Comparison of ENCODE assay signal across 23 cellular contexts in genomic region chr3:113353678-113354077, GRCh38.
DNase-seq lines count a peak whose midpoint lies in the region; FAIRE-seq and TF ChIP-seq lines count a peak whose summit lies in the region.
"Had no signal": no experiment of that assay in that cellular context is flagged by ENCODE, and none has a peak within 500 bp of the region (broad histone marks: within the 10 kb centered on the region; RNA-seq: fewer than 3 reads in every experiment).

No MANE protein-coding gene starts in this region.

- peak; percentile 6 for FAIRE-seq in H54 (lab: Jason Lieb, UNC)
- FAIRE-seq: A204.1, GM12878, GM19239 had no signal

- H3K36me3 Mint-ChIP-seq in mesothelial cell of epicardium (peaks cover 2% of the 10 kb centered on the region), progenitor cell of endocrine pancreas (ENCODE audit: insufficient read depth) (peaks cover 2% of the 10 kb centered on the region)
- no peaks in the 10 kb centered on the region for H3K36me3 Mint-ChIP-seq in activated CD4-positive, alpha-beta memory T cell treated with anti-CD3 and anti-CD28 coated beads, Interleukin-2, amount 10 ng/mL, durations not matched to agents 7 days and 5 days (ENCODE audit: low read depth)
- H3K36me3 Mint-ChIP-seq: CD14-positive monocyte had no signal

- no peak for DNase-seq in H54 (ENCODE audit: insufficient read length, low spot score)
- DNase-seq in mesothelial cell of epicardium (ENCODE audit: low spot score in 2 of 2, unreplicated experiment in 2 of 2): no peak
- DNase-seq in progenitor cell of endocrine pancreas (ENCODE audit: low spot score, unreplicated experiment): no peak
- no peak for DNase-seq in suprapubic skin (ENCODE audit: low spot score in 2 of 2)
- no peak for DNase-seq in activated CD4-positive, alpha-beta memory T cell treated with anti-CD3 and anti-CD28 coated beads, Interleukin-2, amount 10 ng/mL, durations not matched to agents 7 days and 5 days
- DNase-seq: 8988T; ACHN; BE2C; C1 segment of cervical spinal cord; CD4-positive, CD25-positive, alpha-beta regulatory T cell; CD8-positive, alpha-beta memory T cell; COR-L47; DMS 273 treated with DMSO at 0.1 percent for 48 hours; DMS153; DMS79; DND-41; GDM1 had no signal

- POLR2A ChIA-PET in activated CD4-positive, alpha-beta memory T cell treated with anti-CD3 and anti-CD28 coated beads, Interleukin-2, amount 10 ng/mL, durations not matched to agents 7 days and 5 days (lab: Charles Lee): no interaction called here

- H3K27me3 Mint-ChIP-seq in mesothelial cell of epicardium (ENCODE audit: low read depth) (no peaks in the 10 kb centered on the region), progenitor cell of endocrine pancreas (no peaks in the 10 kb centered on the region)
- H3K27me3 Mint-ChIP-seq in activated CD4-positive, alpha-beta memory T cell treated with anti-CD3 and anti-CD28 coated beads, Interleukin-2, amount 10 ng/mL, durations not matched to agents 7 days and 5 days: no peaks in the 10 kb centered on the region
- H3K27me3 Mint-ChIP-seq: CD4-positive, alpha-beta memory T cell; CD4-positive, CD25-positive, alpha-beta regulatory T cell; CD8-positive, alpha-beta memory T cell had no signal

- H3K9me3 Mint-ChIP-seq in mesothelial cell of epicardium: no peaks in the 10 kb centered on the region
- H3K9me3 Mint-ChIP-seq in progenitor cell of endocrine pancreas (ENCODE audit: low read depth): peaks cover 3% of the 10 kb centered on the region
- H3K9me3 Mint-ChIP-seq in activated CD4-positive, alpha-beta memory T cell treated with anti-CD3 and anti-CD28 coated beads, Interleukin-2, amount 10 ng/mL, durations not matched to agents 7 days and 5 days: no peaks in the 10 kb centered on the region

- no peak for TF ChIP-seq EP300 in suprapubic skin (IDR thresholded peaks at IDR 0.05)

- peaks cover 12% of the 10 kb centered on the region for H3K4me1 Mint-ChIP-seq in mesothelial cell of epicardium
- H3K4me1 Mint-ChIP-seq in progenitor cell of endocrine pancreas (ENCODE audit: low read depth): peaks cover 5% of the 10 kb centered on the region
- H3K4me1 Mint-ChIP-seq in activated CD4-positive, alpha-beta memory T cell treated with anti-CD3 and anti-CD28 coated beads, Interleukin-2, amount 10 ng/mL, durations not matched to agents 7 days and 5 days: no peaks in the 10 kb centered on the region
- H3K4me1 Mint-ChIP-seq: CD14-positive monocyte; CD4-positive, CD25-positive, alpha-beta regulatory T cell; CD8-positive, alpha-beta memory T cell had no signal

- WGBS in suprapubic skin: 75% methylated on average over 1 of the region's 1 CpG

- no peaks in the 10 kb centered on the region for H3K9me3 ChIP-seq in suprapubic skin
- H3K9me3 ChIP-seq: BE2C, BLaER1 had no signal

- H3K4me1 ChIP-seq in suprapubic skin: no peaks in the 10 kb centered on the region
- H3K4me1 ChIP-seq: BE2C, BLaER1 had no signal

- H3K27me3 ChIP-seq in suprapubic skin: no peaks in the 10 kb centered on the region
- H3K27me3 ChIP-seq: BE2C, BLaER1 had no signal

- H3K27ac Mint-ChIP-seq in mesothelial cell of epicardium (peak overlapping the region; percentile 14), progenitor cell of endocrine pancreas (peak overlapping the region; percentile 2)
- no peak overlapping the region for H3K27ac Mint-ChIP-seq in activated CD4-positive, alpha-beta memory T cell treated with anti-CD3 and anti-CD28 coated beads, Interleukin-2, amount 10 ng/mL, durations not matched to agents 7 days and 5 days
- H3K27ac Mint-ChIP-seq: CD14-positive monocyte; CD4-positive, alpha-beta memory T cell had no signal

- CTCF ChIA-PET in activated CD4-positive, alpha-beta memory T cell treated with anti-CD3 and anti-CD28 coated beads, Interleukin-2, amount 10 ng/mL, durations not matched to agents 7 days and 5 days (lab: Charles Lee): no interaction called here

- no peaks in the 10 kb centered on the region for H3K36me3 ChIP-seq in suprapubic skin
- H3K36me3 ChIP-seq: BE2C had no signal

- no peak for TF ChIP-seq POLR2A in H54 (IDR thresholded peaks at IDR 0.05; ENCODE audit: low read depth, low read length)
- TF ChIP-seq POLR2A in suprapubic skin (IDR thresholded peaks at IDR 0.05): no peak

- H3K27ac ChIP-seq in suprapubic skin: no peak overlapping the region
- H3K27ac ChIP-seq: BLaER1 had no signal

- H3K4me3 ChIP-seq in suprapubic skin: no peak overlapping the region
- H3K4me3 ChIP-seq: BLaER1, GM12878 had no signal

- H3K4me3 Mint-ChIP-seq in mesothelial cell of epicardium: no peak overlapping the region
- H3K4me3 Mint-ChIP-seq in progenitor cell of endocrine pancreas (ENCODE audit: low read depth): no peak overlapping the region
- no peak overlapping the region for H3K4me3 Mint-ChIP-seq in activated CD4-positive, alpha-beta memory T cell treated with anti-CD3 and anti-CD28 coated beads, Interleukin-2, amount 10 ng/mL, durations not matched to agents 7 days and 5 days
- H3K4me3 Mint-ChIP-seq: CD14-positive monocyte; CD4-positive, alpha-beta memory T cell; CD4-positive, CD25-positive, alpha-beta regulatory T cell; CD8-positive, alpha-beta memory T cell had no signal

- no peak for TF ChIP-seq CTCF in mesothelial cell of epicardium (IDR thresholded peaks at IDR 0.05; ENCODE audit: unreplicated experiment)
- no peak for TF ChIP-seq CTCF in progenitor cell of endocrine pancreas (IDR thresholded peaks at IDR 0.05; ENCODE audit: unreplicated experiment)
- TF ChIP-seq CTCF in suprapubic skin (IDR thresholded peaks at IDR 0.05): no peak
